8 cellular contexts compared by ENCODE assay signal in genomic region chr16:4625617-4626159, GRCh38. TPM values are rescaled to one million over a fixed set of nuclear protein-coding genes. Genes with fewer than 3 reads are reported as not detected.
DNase-seq lines count a peak whose midpoint lies in the region; ATAC-seq, FAIRE-seq and TF ChIP-seq lines count a peak whose summit lies in the region.

No MANE protein-coding gene starts in this region.

- intact Hi-C loops in CD8-positive, alpha-beta T cell (cut with DNase I, micrococcal nuclease): loop anchor here in 1 of 2 experiments (2.0 kb wide), 3 partner anchors 35 to 211 kb away; partner anchors contain the start of gene CDIP1

- POLR2A ChIA-PET in CD8-positive, alpha-beta T cell (lab: Charles Lee): interaction anchor here (1.0 to 2.4 kb wide), 6 partner anchors 10 to 109 kb away, joined by 3 to 13 read pairs (median 7); partner anchors contain the start of genes ANKS3, DNAAF8 and NUDT16L1

- H3K9me3 Mint-ChIP-seq in CD8-positive, alpha-beta T cell: no peaks in the 10 kb centered on the region
- H3K9me3 Mint-ChIP-seq in IgD-negative memory B cell (no peaks in the 10 kb centered on the region), mesothelial cell of epicardium (no peaks in the 10 kb centered on the region)

- peak overlapping the region; percentile 92 for H3K27ac ChIP-seq in CD8-positive, alpha-beta T cell (ENCODE audit: low read depth, low read length)

- DNase-seq in CD8-positive, alpha-beta T cell: no peak
- DNase-seq in bronchial epithelial cell (ENCODE audit: low read depth) (no peak), mesothelial cell of epicardium (ENCODE audit: low spot score in 2 of 2, unreplicated experiment in 2 of 2) (no peak), HPDE6-E6E7 (ENCODE audit: extremely low spot score) (no peak), midbrain (lab: John Stamatoyannopoulos, UW) (no peak), H4 (ENCODE audit: low spot score) (no peak)
- no peak for DNase-seq in stimulated activated naive CD4-positive, alpha-beta T cell treated with Interleukin-2 at 50 U/mL for 16 hours (lab: John Stamatoyannopoulos, UW)

- H3K27me3 Mint-ChIP-seq in CD8-positive, alpha-beta T cell (ENCODE audit: low read depth): no peaks in the 10 kb centered on the region
- H3K27me3 Mint-ChIP-seq in IgD-negative memory B cell: no peaks in the 10 kb centered on the region
- H3K27me3 Mint-ChIP-seq in mesothelial cell of epicardium (ENCODE audit: low read depth): no peaks in the 10 kb centered on the region

- no peaks in the 10 kb centered on the region for H3K36me3 ChIP-seq in CD8-positive, alpha-beta T cell (ENCODE audit: insufficient read depth, low read length)
- H3K36me3 ChIP-seq in bronchial epithelial cell (ENCODE audit: control insufficient read depth, insufficient read depth, low read length): no peaks in the 10 kb centered on the region

- no peak for FAIRE-seq in bronchial epithelial cell (lab: Jason Lieb, UNC)

- TF ChIP-seq CTCF in CD8-positive, alpha-beta T cell (IDR thresholded peaks at IDR 0.05): no peak
- TF ChIP-seq CTCF in bronchial epithelial cell (IDR thresholded peaks at IDR 0.05; ENCODE audit: insufficient read depth, low read length, severe bottlenecking): no peak
- TF ChIP-seq CTCF in mesothelial cell of epicardium (IDR thresholded peaks at IDR 0.05; ENCODE audit: unreplicated experiment): no peak

- ATAC-seq in CD8-positive, alpha-beta T cell: no peak

- no peaks in the 10 kb centered on the region for H3K27me3 ChIP-seq in CD8-positive, alpha-beta T cell (ENCODE audit: insufficient read depth, low read length)
- no peaks in the 10 kb centered on the region for H3K27me3 ChIP-seq in bronchial epithelial cell (ENCODE audit: control insufficient read depth, insufficient read depth, low read length)

- peaks cover 13% of the 10 kb centered on the region for H3K36me3 Mint-ChIP-seq in CD8-positive, alpha-beta T cell
- no peaks in the 10 kb centered on the region for H3K36me3 Mint-ChIP-seq in IgD-negative memory B cell
- peaks cover 5% of the 10 kb centered on the region for H3K36me3 Mint-ChIP-seq in mesothelial cell of epicardium

- peaks cover 27% of the 10 kb centered on the region for H3K4me1 ChIP-seq in CD8-positive, alpha-beta T cell (ENCODE audit: insufficient read depth, low read length)

- peak overlapping the region; percentile 94 for H3K27ac Mint-ChIP-seq in CD8-positive, alpha-beta T cell
- peak overlapping the region; percentile 93 to 100 (median 95) for H3K27ac Mint-ChIP-seq in IgD-negative memory B cell
- H3K27ac Mint-ChIP-seq in mesothelial cell of epicardium: peak overlapping the region; percentile 97

- peaks cover 31% of the 10 kb centered on the region for H3K4me1 Mint-ChIP-seq in CD8-positive, alpha-beta T cell (ENCODE audit: low read depth)
- peaks cover 12 to 33% (median 28%) of the 10 kb centered on the region in 3 donors for H3K4me1 Mint-ChIP-seq in IgD-negative memory B cell
- peaks cover 20% of the 10 kb centered on the region for H3K4me1 Mint-ChIP-seq in mesothelial cell of epicardium

- peak overlapping the region; percentile 86 for H3K4me3 ChIP-seq in CD8-positive, alpha-beta T cell (ENCODE audit: low read depth, low read length)
- H3K4me3 ChIP-seq in bronchial epithelial cell (ENCODE audit: low read depth, low read length): peak overlapping the region; percentile 81

- peak overlapping the region; percentile 93 for H3K4me3 Mint-ChIP-seq in CD8-positive, alpha-beta T cell
- H3K4me3 Mint-ChIP-seq in IgD-negative memory B cell: peak overlapping the region; percentile 88 to 99 (median 94)
- H3K4me3 Mint-ChIP-seq in mesothelial cell of epicardium: peak overlapping the region; percentile 92

- no peaks in the 10 kb centered on the region for H3K9me3 ChIP-seq in CD8-positive, alpha-beta T cell (ENCODE audit: low read length)

- CTCF ChIA-PET in CD8-positive, alpha-beta T cell (lab: Charles Lee): interaction anchor here (0.9 to 2.4 kb wide), 7 partner anchors 12 to 119 kb away, joined by 3 to 6 read pairs (median 3); no protein-coding TSS in a partner anchor

RNA-seq across cellular contexts. Expression of gene MGRN1, which starts 1.1 kb away (rescaled TPM):
- 10 to 100 TPM; 46.5 to 48.6 TPM for total RNA-seq in CD8-positive, alpha-beta T cell
- 8.5 TPM for polyA plus RNA-seq in IgD-negative memory B cell
- total RNA-seq in bronchial epithelial cell (6.1 and 10.1 TPM in 2 replicates), mesothelial cell of epicardium (110 to 121 TPM (median 117 TPM) in 3 replicates)
- total RNA-seq in H4 (2014; rRNA removed; shearing (Covaris generic)): 15.4 and 16.1 TPM in 2 replicates

RNA-seq across cellular contexts. Expression of gene UBALD1, which starts 11.0 kb away (rescaled TPM):
- total RNA-seq in CD8-positive, alpha-beta T cell: 10 to 100 TPM; 17.1 to 19.9 TPM
- 6.7 TPM for polyA plus RNA-seq in IgD-negative memory B cell
- 3.7 and 4.7 TPM in 2 replicates for total RNA-seq in bronchial epithelial cell
- total RNA-seq in mesothelial cell of epicardium: 51.3 to 59.3 TPM (median 53.1 TPM) in 3 replicates
- total RNA-seq in H4 (2014; rRNA removed; shearing (Covaris generic)): 2.2 and 2.5 TPM in 2 replicates
